In the genomic region with DNA sequence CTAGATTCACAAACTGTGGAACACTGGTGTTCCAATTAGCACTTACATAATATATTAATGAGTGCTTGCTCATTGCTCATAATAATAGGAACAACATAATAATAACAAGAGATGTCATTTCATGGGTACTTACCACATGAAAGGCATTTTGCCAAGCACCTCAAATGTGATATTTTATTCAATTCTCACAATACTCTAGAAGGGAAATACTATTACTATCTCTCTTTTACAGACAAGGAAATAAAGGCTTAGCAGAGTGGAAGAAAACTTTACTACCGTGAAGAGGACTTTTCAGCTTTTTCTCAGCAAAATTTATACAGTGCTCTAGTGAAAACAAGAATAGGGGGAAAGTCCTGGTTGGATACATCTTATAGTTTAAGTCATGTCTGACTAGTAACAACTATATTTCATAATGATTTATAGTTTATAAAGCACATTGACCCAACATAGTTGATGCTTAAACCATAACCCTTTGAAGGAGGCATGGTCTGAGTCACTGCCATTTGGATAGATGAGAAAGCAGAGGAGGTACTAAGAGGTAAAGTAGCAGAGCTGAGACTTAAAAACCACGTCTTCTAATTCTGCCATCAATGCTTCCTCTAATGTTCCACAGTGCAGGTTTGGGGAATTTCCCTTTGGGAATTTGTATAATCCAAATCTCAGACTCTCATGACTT, we compare ENCODE assay signal across 17 cellular contexts.
DNase-seq lines count a peak whose midpoint lies in the region; ATAC-seq and TF ChIP-seq lines count a peak whose summit lies in the region.
"Had no signal": no experiment of that assay in that cellular context is flagged by ENCODE, and none has a peak within 500 bp of the region (broad histone marks: within the 10 kb centered on the region; RNA-seq: fewer than 3 reads in every experiment).

No MANE protein-coding gene starts in this region.

- H3K4me1 ChIP-seq in thoracic aorta (ENCODE audit: control insufficient read depth in 1 of 2, low read depth in 2 of 2): peaks cover 13 to 16% of the 10 kb centered on the region in 2 donors

- H3K27ac ChIP-seq in thoracic aorta: peak overlapping the region; percentile 35 to 84
- H3K27ac ChIP-seq: C4-2B had no signal

- peak overlapping the region; percentile 31 for H3K4me3 ChIP-seq in thoracic aorta
- H3K4me3 ChIP-seq: GM23338, K562 had no signal

- ATAC-seq in stimulated activated naive CD8-positive, alpha-beta T cell treated with anti-CD3 and anti-CD28 coated beads, Interleukin-15, amount 100 ng/mL, for 72 hours: peak; percentile 67
- no peak for ATAC-seq in stimulated activated naive CD8-positive, alpha-beta T cell treated with anti-CD3 and anti-CD28 coated beads, Interleukin-15, Interleukin-2, amounts not matched to agents 100 U/mL and 50 U/mL, for 24 hours
- ATAC-seq in activated T-helper 17 cell treated with anti-CD3 and anti-CD28 coated beads, Interleukin-2, amount 50 U/mL, for 72 hours (replicated peaks): peak; percentile 37
- ATAC-seq in thoracic aorta (ENCODE audit: insufficient number of reproducible peaks, low FRiP score, low read depth): no peak
- ATAC-seq: GM23338, K562 had no signal

- H3K27me3 ChIP-seq in thoracic aorta (replicated peaks; ENCODE audit: insufficient read depth): no peaks in the 10 kb centered on the region

- H3K4me1 Mint-ChIP-seq in stimulated activated naive CD8-positive, alpha-beta T cell treated with anti-CD3 and anti-CD28 coated beads, Interleukin-15, amount 100 ng/mL, for 72 hours: no peaks in the 10 kb centered on the region
- H3K4me1 Mint-ChIP-seq in activated T-helper 17 cell treated with anti-CD3 and anti-CD28 coated beads, Interleukin-2, amount 50 U/mL, for 72 hours: no peaks in the 10 kb centered on the region

- TF ChIP-seq CTCF in thoracic aorta (IDR thresholded peaks at IDR 0.05): no peak

- no peak overlapping the region for H3K4me3 Mint-ChIP-seq in stimulated activated naive CD8-positive, alpha-beta T cell treated with anti-CD3 and anti-CD28 coated beads, Interleukin-15, amount 100 ng/mL, for 72 hours
- H3K4me3 Mint-ChIP-seq in activated T-helper 17 cell treated with anti-CD3 and anti-CD28 coated beads, Interleukin-2, amount 50 U/mL, for 72 hours: no peak overlapping the region
- H3K4me3 Mint-ChIP-seq: CD4-positive, alpha-beta T cell; GM23338 had no signal

- peaks cover 0 to 10% of the 10 kb centered on the region in 2 donors for H3K9me3 Mint-ChIP-seq in stimulated activated naive CD8-positive, alpha-beta T cell treated with anti-CD3 and anti-CD28 coated beads, Interleukin-15, amount 100 ng/mL, for 72 hours
- H3K9me3 Mint-ChIP-seq in activated T-helper 17 cell treated with anti-CD3 and anti-CD28 coated beads, Interleukin-2, amount 50 U/mL, for 72 hours: peaks cover 4% of the 10 kb centered on the region

- no peaks in the 10 kb centered on the region for H3K36me3 ChIP-seq in thoracic aorta

- H3K27ac Mint-ChIP-seq in stimulated activated naive CD8-positive, alpha-beta T cell treated with anti-CD3 and anti-CD28 coated beads, Interleukin-15, amount 100 ng/mL, for 72 hours: no peak overlapping the region
- no peak overlapping the region for H3K27ac Mint-ChIP-seq in activated T-helper 17 cell treated with anti-CD3 and anti-CD28 coated beads, Interleukin-2, amount 50 U/mL, for 72 hours
- H3K27ac Mint-ChIP-seq: CD4-positive, alpha-beta T cell; GM23338 had no signal

- no peaks in the 10 kb centered on the region for H3K9me3 ChIP-seq in thoracic aorta

- DNase-seq in stimulated activated naive CD8-positive, alpha-beta T cell treated with anti-CD3 and anti-CD28 coated beads, Interleukin-15, amount 100 ng/mL, for 72 hours: no peak
- DNase-seq in stimulated activated naive CD8-positive, alpha-beta T cell treated with anti-CD3 and anti-CD28 coated beads, Interleukin-15, Interleukin-2, amounts not matched to agents 100 U/mL and 50 U/mL, for 24 hours: no peak
- DNase-seq in kidney tubule cell (ENCODE audit: low spot score): peak; percentile 29
- no peak for DNase-seq in thoracic aorta (ENCODE audit: low spot score)
- DNase-seq in NCI-H1417 (lab: John Stamatoyannopoulos, UW): no peak
- DNase-seq in NCI-H1694 treated with DMSO at 0.1 percent for 48 hours (lab: John Stamatoyannopoulos, UW): no peak
- no peak for DNase-seq in GM03348 (ENCODE audit: low spot score)
- DNase-seq: ACHN; AML-193; CD4-positive, alpha-beta T cell; DMS153; DMS79; GF-D8 had no signal

- H3K36me3 Mint-ChIP-seq in activated T-helper 17 cell treated with anti-CD3 and anti-CD28 coated beads, Interleukin-2, amount 50 U/mL, for 72 hours (ENCODE audit: low read depth): no peaks in the 10 kb centered on the region

- H3K27me3 Mint-ChIP-seq in stimulated activated naive CD8-positive, alpha-beta T cell treated with anti-CD3 and anti-CD28 coated beads, Interleukin-15, amount 100 ng/mL, for 72 hours: peaks cover 22% of the 10 kb centered on the region
- H3K27me3 Mint-ChIP-seq in activated T-helper 17 cell treated with anti-CD3 and anti-CD28 coated beads, Interleukin-2, amount 50 U/mL, for 72 hours: peaks cover 16% of the 10 kb centered on the region

Comparison
In these comparisons a context has a peak if more than half of its experiments do, and no peak if none do; other contexts are left out.
1. ATAC-seq: peak in stimulated activated naive CD8-positive, alpha-beta T cell treated with anti-CD3 and anti-CD28 coated beads, Interleukin-15, amount 100 ng/mL, for 72 hours (single experiment) and activated T-helper 17 cell treated with anti-CD3 and anti-CD28 coated beads, Interleukin-2, amount 50 U/mL, for 72 hours (single experiment); none in stimulated activated naive CD8-positive, alpha-beta T cell treated with anti-CD3 and anti-CD28 coated beads, Interleukin-15, Interleukin-2, amounts not matched to agents 100 U/mL and 50 U/mL, for 24 hours (single experiment) and thoracic aorta (single experiment).